8 cellular contexts compared by ENCODE assay signal in the genomic region with DNA sequence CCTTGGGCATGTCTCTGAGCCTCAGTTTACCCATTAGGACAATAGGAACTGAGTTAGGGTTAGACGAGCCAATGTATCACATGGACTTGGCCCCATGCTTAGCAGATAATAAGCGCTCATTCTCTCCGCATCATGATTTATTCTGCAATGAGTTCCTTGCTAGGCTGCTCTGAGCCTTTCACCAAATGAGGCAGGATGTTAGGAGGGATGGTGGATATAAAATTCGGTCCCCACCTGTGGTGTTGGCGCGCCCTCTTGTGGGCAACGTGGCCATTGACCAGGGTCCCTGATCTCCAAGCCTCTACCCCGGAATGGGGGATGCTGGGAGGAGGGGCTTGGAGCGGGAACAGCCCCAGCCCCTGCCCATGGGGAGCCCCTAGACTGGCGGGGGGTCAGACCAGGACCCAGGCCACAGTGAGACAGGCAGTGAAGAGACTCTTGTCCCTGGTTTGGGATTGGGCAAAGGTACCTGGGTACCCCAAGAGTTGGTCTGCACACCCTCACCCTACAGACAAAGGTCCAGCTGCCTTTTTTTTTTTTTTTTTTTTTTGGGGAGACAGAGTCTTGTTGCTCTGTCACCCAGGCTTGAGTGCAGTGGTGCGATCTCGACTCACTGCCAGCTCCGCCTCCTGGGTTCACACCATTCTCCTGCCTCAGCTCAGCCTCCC. TPM values are rescaled to one million over a fixed set of nuclear protein-coding genes. Genes with fewer than 3 reads are reported as not detected.
DNase-seq lines count a peak whose midpoint lies in the region; ATAC-seq and TF ChIP-seq lines count a peak whose summit lies in the region.

No MANE protein-coding gene starts in this region.

- peaks cover 8% of the 10 kb centered on the region for H3K36me3 Mint-ChIP-seq in neural crest cell (ENCODE audit: low read depth)

- peaks cover 8% of the 10 kb centered on the region for H3K4me1 Mint-ChIP-seq in neural crest cell

- no peaks in the 10 kb centered on the region for H3K9me3 ChIP-seq in stomach

- no peak overlapping the region for H3K27ac Mint-ChIP-seq in neural crest cell (ENCODE audit: unreplicated experiment)

- TF ChIP-seq POLR2A in stomach (IDR thresholded peaks at IDR 0.05), result no peak

- peaks cover 10% of the 10 kb centered on the region for H3K9me3 Mint-ChIP-seq in neural crest cell

- no peak overlapping the region for H3K4me3 Mint-ChIP-seq in neural crest cell

- DNase-seq in DMS53 treated with DMSO at 0.1 percent for 48 hours (lab: John Stamatoyannopoulos, UW; ENCODE audit: unreplicated experiment) (peak; percentile 33), RPMI8226 (peak; percentile 81), activated T-helper 1 cell treated with Interleukin-2 at 50 U/mL for 16 hours (ENCODE audit: low read depth) (peak; percentile 65), fibroblast of mammary gland (ENCODE audit: low read depth) (peak; percentile 73), neural crest cell (ENCODE audit: low read depth, low spot score) (peak; percentile 97), stomach (peak; percentile 87)

- H3K27me3 Mint-ChIP-seq in neural crest cell (ENCODE audit: low read depth), result no peaks in the 10 kb centered on the region

- no peak for ATAC-seq in GM18511 (IDR thresholded peaks at IDR 0.05; ENCODE audit: unreplicated experiment)

- no peaks in the 10 kb centered on the region for H4K20me1 ChIP-seq in KMS-11 (ENCODE audit: insufficient read depth)

- H3K4me3 ChIP-seq in KMS-11 (IDR thresholded peaks at IDR 0.05; ENCODE audit: insufficient read depth, low read depth, low read length), result no peak overlapping the region
- no peak overlapping the region for H3K4me3 ChIP-seq in fibroblast of mammary gland (ENCODE audit: control insufficient read depth, low read depth, low read length)
- H3K4me3 ChIP-seq in stomach, result no peak overlapping the region

- no peak overlapping the region for H2AFZ ChIP-seq in KMS-11 (ENCODE audit: low read depth)

- TF ChIP-seq CTCF in KMS-11 (conservative IDR thresholded peaks at IDR 0.05; ENCODE audit: low read depth, low read length) (peak; percentile 93), fibroblast of mammary gland (conservative IDR thresholded peaks at IDR 0.05; ENCODE audit: control insufficient read depth, insufficient read depth, low read depth, low read length) (peak; percentile 90), neural crest cell (conservative IDR thresholded peaks at IDR 0.05) (peak; percentile 96), stomach (IDR thresholded peaks at IDR 0.05) (peak in 5 of 7 experiments; percentile 88 to 97 (median 95))

- H3K27ac ChIP-seq in KMS-11, result no peak overlapping the region
- no peak overlapping the region for H3K27ac ChIP-seq in stomach

- no peak for TF ChIP-seq EP300 in stomach (IDR thresholded peaks at IDR 0.05)

- no peak overlapping the region for H3K9ac ChIP-seq in KMS-11

- H3K4me1 ChIP-seq in KMS-11 (ENCODE audit: low read depth, poor library complexity, severe bottlenecking) (no peaks in the 10 kb centered on the region), stomach (peaks cover 7 to 24% (median 19%) of the 10 kb centered on the region in 4 donors)

- H3K79me2 ChIP-seq in KMS-11 (ENCODE audit: insufficient read depth, low read depth), result no peaks in the 10 kb centered on the region

- WGBS in stomach, 5 donors, result 20 to 38% (median 24%) methylated on average over 6 to 13 of the region's 13 CpGs

- intact Hi-C loops in stomach (cut with DNase I; ENCODE audit: low total_unique reads), result loop anchor here (5.0 to 10.0 kb wide), 2 partner anchors 96 to 288 kb away; no protein-coding TSS in a partner anchor

- H3K27me3 ChIP-seq in KMS-11 (ENCODE audit: insufficient read depth, low read depth), result no peaks in the 10 kb centered on the region; the same call in 1 of the 2 replicates
- no peaks in the 10 kb centered on the region for H3K27me3 ChIP-seq in stomach

- H3K36me3 ChIP-seq in KMS-11 (ENCODE audit: insufficient read depth), result no peaks in the 10 kb centered on the region
- peaks cover 16 to 38% (median 38%) of the 10 kb centered on the region in 4 donors for H3K36me3 ChIP-seq in stomach

- H3K4me2 ChIP-seq in KMS-11, result no peak overlapping the region

RNA-seq across cellular contexts. Expression of a gene that starts 43.9 kb away (rescaled TPM):
- total RNA-seq in neural crest cell, result 30.0 and 31.3 TPM in 2 replicates
- total RNA-seq in stomach, result 100 to 1,000 TPM in 1 of 5 donors, 10 to 100 TPM in 3, 1 to 10 TPM in 1; 1.7 to 124 (median 39.0) TPM
- polyA plus RNA-seq in stomach, result 10 to 100 TPM; 23.1 to 44.9 (median 30.4) TPM

RNA-seq across cellular contexts. Expression of a gene that starts 55.1 kb away (rescaled TPM):
- total RNA-seq in neural crest cell, result 64.5 and 68.5 TPM in 2 replicates
- total RNA-seq in stomach, result 100 to 1,000 TPM in 1 of 5 donors, 10 to 100 TPM in 4; 13.0 to 108 (median 19.1) TPM
- polyA plus RNA-seq in stomach, result 10 to 100 TPM; 24.7 to 32.1 (median 27.0) TPM

Comparison
In these comparisons a context has a peak if more than half of its experiments do, and no peak if none do; other contexts are left out.
1. DNase-seq: peak in every context shown above with its lines; median percentile 97 in neural crest cell; 87 in stomach; 81 in RPMI8226; 73 in fibroblast of mammary gland; 65 in activated T-helper 1 cell treated with Interleukin-2 at 50 U/mL for 16 hours; 33 in DMS53 treated with DMSO at 0.1 percent for 48 hours.